ENCODE assay signal across 20 cellular contexts in the genomic region with DNA sequence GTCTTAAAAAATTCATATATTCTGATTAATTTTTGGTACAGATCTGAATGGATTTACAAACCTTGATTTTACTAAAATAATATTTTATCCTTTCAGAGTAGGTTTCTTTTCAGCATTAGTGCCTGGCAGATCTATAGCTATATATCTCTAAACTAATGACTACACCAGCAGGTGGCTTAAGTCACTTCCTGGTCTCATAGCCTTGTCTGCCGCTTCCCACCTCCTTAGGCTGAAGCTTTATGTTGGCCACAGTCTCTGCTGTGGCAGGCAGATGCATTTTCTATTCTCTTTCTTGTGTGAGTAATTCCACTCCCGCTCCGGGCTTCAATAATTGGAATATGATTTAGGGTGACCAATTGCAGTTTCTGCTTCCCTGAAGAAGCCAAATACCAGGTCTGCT.
DNase-seq lines count a peak whose midpoint lies in the region; ATAC-seq and TF ChIP-seq lines count a peak whose summit lies in the region.
"Had no signal": no experiment of that assay in that cellular context is flagged by ENCODE, and none has a peak within 500 bp of the region (broad histone marks: within the 10 kb centered on the region; RNA-seq: fewer than 3 reads in every experiment).

No MANE protein-coding gene starts in this region.

- POLR2A ChIA-PET in WTC11 (lab: Charles Lee), result no interaction called here

- TF ChIP-seq CTCF in WTC11 (IDR thresholded peaks at IDR 0.05) (no peak), neural progenitor cell (IDR thresholded peaks at IDR 0.05) (peak; percentile 6)

- H3K4me2 ChIP-seq in neural progenitor cell, result no peak overlapping the region
- H3K4me2 ChIP-seq: KMS-11 had no signal

- CTCF ChIA-PET in WTC11 (lab: Charles Lee), result interaction anchor here (0.8 kb wide), 1 partner anchor 1327 kb away, joined by 3 read pairs; no protein-coding TSS in a partner anchor

- H3K36me3 Mint-ChIP-seq in WTC11 (peaks cover 13% of the 10 kb centered on the region), neural progenitor cell (no peaks in the 10 kb centered on the region)

- no peaks in the 10 kb centered on the region for H3K9me3 ChIP-seq in neural progenitor cell (ENCODE audit: low read depth)
- H3K9me3 ChIP-seq: Peyer's patch, SJSA1 had no signal

- no peaks in the 10 kb centered on the region for H3K79me2 ChIP-seq in neural progenitor cell (ENCODE audit: low read depth)

- H2AFZ ChIP-seq in neural progenitor cell (replicated peaks), result no peak overlapping the region

- H3K27ac ChIP-seq in neural progenitor cell, result no peak overlapping the region
- H3K27ac ChIP-seq: KMS-11, Peyer's patch, SJSA1 had no signal

- H3K27me3 ChIP-seq in neural progenitor cell, result no peaks in the 10 kb centered on the region
- H3K27me3 ChIP-seq: Peyer's patch, SJSA1 had no signal

- no peaks in the 10 kb centered on the region for H3F3A ChIP-seq in neural progenitor cell (ENCODE audit: low read depth)

- H3K4me1 ChIP-seq in neural progenitor cell, result no peaks in the 10 kb centered on the region
- H3K4me1 ChIP-seq: Peyer's patch, SJSA1 had no signal

- no peaks in the 10 kb centered on the region for H3K36me3 ChIP-seq in neural progenitor cell
- H3K36me3 ChIP-seq: Peyer's patch, SJSA1 had no signal

- H3K4me3 ChIP-seq in neural progenitor cell, result no peak overlapping the region
- H3K4me3 ChIP-seq: Peyer's patch, SJSA1 had no signal

- ATAC-seq in HG02623 (IDR thresholded peaks at IDR 0.05; ENCODE audit: unreplicated experiment) (peak; percentile 50), WTC11 (peak; percentile 94), GM21528 (IDR thresholded peaks at IDR 0.05; ENCODE audit: low FRiP score, unreplicated experiment) (no peak), GM18868 (IDR thresholded peaks at IDR 0.05; ENCODE audit: unreplicated experiment) (no peak)

- no peak overlapping the region for H3K27ac Mint-ChIP-seq in WTC11
- no peak overlapping the region for H3K27ac Mint-ChIP-seq in neural progenitor cell
- H3K27ac Mint-ChIP-seq: B cell had no signal

- H3K27me3 Mint-ChIP-seq in WTC11 (ENCODE audit: low read depth), result peaks cover 19% of the 10 kb centered on the region
- no peaks in the 10 kb centered on the region for H3K27me3 Mint-ChIP-seq in neural progenitor cell (ENCODE audit: insufficient read depth, low read depth)
- H3K27me3 Mint-ChIP-seq: B cell had no signal

- H4K20me1 ChIP-seq in neural progenitor cell (ENCODE audit: low read depth), result no peaks in the 10 kb centered on the region

- H3K9me3 Mint-ChIP-seq in WTC11 (peaks cover 19% of the 10 kb centered on the region), neural progenitor cell (peaks cover 9% of the 10 kb centered on the region)

- H3K4me1 Mint-ChIP-seq in WTC11, result peaks cover 16% of the 10 kb centered on the region
- H3K4me1 Mint-ChIP-seq in neural progenitor cell, result no peaks in the 10 kb centered on the region
- H3K4me1 Mint-ChIP-seq: B cell had no signal

- peak; percentile 14 for DNase-seq in NCI-H748 (lab: John Stamatoyannopoulos, UW; ENCODE audit: unreplicated experiment)
- DNase-seq in NCI-H748 treated with DMSO at 0.1 percent for 48 hours (lab: John Stamatoyannopoulos, UW), result no peak
- DNase-seq in WTC11 (ENCODE audit: low spot score), result no peak
- DNase-seq in neural progenitor cell (ENCODE audit: low spot score), result peak; percentile 20
- DNase-seq in NK-92 (lab: John Stamatoyannopoulos, UW; ENCODE audit: unreplicated experiment), result no peak
- DNase-seq: 8988T, GDM1, MV-4-11, NCI-H187, NCI-H2171 treated with DMSO at 0.1 percent for 48 hours, NCI-H446, NCI-H526 treated with DMSO at 0.1 percent for 48 hours, Peyer's patch, SW 1271 had no signal

- H3K4me3 Mint-ChIP-seq in WTC11 (no peak overlapping the region), neural progenitor cell (no peak overlapping the region)
- H3K4me3 Mint-ChIP-seq: B cell had no signal

- H3K9ac ChIP-seq in neural progenitor cell, result no peak overlapping the region
- H3K9ac ChIP-seq: KMS-11 had no signal

TF ChIP-seq in WTC11, 78 proteins besides CTCF, POLR2A, EP300 and RAD21:
- TF ChIP-seq ZNF219 (CRISPR knock-in tag; IDR thresholded peaks at IDR 0.05; ENCODE audit: borderline replicate concordance) (no peak), SMAD3 (CRISPR knock-in tag; IDR thresholded peaks at IDR 0.05; ENCODE audit: borderline replicate concordance) (no peak), IRF2 (CRISPR knock-in tag; IDR thresholded peaks at IDR 0.05; ENCODE audit: borderline replicate concordance, low read depth) (no peak)
- TF ChIP-seq, protein P1, sequence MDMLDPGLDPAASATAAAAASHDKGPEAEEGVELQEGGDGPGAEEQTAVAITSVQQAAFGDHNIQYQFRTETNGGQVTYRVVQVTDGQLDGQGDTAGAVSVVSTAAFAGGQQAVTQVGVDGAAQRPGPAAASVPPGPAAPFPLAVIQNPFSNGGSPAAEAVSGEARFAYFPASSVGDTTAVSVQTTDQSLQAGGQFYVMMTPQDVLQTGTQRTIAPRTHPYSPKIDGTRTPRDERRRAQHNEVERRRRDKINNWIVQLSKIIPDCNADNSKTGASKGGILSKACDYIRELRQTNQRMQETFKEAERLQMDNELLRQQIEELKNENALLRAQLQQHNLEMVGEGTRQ (CRISPR knock-in tag; IDR thresholded peaks at IDR 0.05), result no peak
- TF ChIP-seq, protein P2, sequence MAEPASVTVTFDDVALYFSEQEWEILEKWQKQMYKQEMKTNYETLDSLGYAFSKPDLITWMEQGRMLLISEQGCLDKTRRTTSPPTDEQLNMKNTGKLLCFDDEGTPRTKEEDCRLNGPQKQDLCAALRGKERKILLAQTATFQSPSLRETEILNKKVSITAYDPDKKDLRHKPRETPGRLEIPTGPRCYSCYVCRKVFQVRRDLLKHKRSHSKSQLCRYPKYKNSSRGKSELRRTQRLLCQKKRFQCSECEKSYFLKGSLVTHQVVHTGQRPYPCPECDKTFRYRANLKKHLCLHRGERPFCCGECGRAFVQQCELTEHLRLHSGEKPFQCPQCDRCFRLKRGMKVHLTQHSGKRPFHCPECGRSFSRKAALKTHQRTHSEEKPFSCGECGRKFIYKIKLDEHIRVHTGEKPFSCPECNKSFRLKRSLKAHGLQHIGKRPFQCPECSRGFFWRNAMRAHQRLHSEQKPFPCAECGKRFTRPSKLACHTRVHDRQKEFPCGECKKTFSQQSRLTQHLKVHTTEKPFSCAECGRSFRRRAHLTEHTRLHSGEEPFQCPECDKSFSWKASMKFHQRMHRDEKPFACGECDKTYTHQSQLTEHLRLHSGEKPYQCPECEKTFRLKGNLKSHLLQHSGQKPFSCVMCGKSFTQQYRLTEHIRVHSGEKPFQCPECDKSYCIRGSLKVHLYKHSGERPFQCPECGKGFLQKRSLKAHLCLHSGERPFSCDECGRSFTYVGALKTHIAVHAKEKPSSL (CRISPR knock-in tag; conservative IDR thresholded peaks at IDR 0.05), result no peak
- TF ChIP-seq, protein P3, sequence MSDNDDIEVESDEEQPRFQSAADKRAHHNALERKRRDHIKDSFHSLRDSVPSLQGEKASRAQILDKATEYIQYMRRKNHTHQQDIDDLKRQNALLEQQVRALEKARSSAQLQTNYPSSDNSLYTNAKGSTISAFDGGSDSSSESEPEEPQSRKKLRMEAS (CRISPR knock-in tag; IDR thresholded peaks at IDR 0.05), result no peak
- TF ChIP-seq, protein P4, sequence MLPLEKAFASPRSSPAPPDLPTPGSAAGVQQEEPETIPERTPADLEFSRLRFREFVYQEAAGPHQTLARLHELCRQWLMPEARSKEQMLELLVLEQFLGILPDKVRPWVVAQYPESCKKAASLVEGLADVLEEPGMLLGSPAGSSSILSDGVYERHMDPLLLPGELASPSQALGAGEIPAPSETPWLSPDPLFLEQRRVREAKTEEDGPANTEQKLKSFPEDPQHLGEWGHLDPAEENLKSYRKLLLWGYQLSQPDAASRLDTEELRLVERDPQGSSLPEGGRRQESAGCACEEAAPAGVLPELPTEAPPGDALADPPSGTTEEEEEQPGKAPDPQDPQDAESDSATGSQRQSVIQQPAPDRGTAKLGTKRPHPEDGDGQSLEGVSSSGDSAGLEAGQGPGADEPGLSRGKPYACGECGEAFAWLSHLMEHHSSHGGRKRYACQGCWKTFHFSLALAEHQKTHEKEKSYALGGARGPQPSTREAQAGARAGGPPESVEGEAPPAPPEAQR (CRISPR knock-in tag; IDR thresholded peaks at IDR 0.05), result no peak

Comparison
In these comparisons a context has a peak if more than half of its experiments do, and no peak if none do; other contexts are left out.
1. DNase-seq: peak in NCI-H748 (single experiment) and neural progenitor cell (single experiment); none in NCI-H748 treated with DMSO at 0.1 percent for 48 hours (single experiment), WTC11 (single experiment) and NK-92 (single experiment).
2. ATAC-seq: peak in HG02623 (single experiment) and WTC11 (single experiment); none in GM21528 (single experiment) and GM18868 (single experiment).